23 cellular contexts compared by ENCODE assay signal in genomic region chr16:78385406-78385805, GRCh38.
"Had no signal": no experiment of that assay in that cellular context is flagged by ENCODE, and none has a peak within 500 bp of the region (broad histone marks: within the 10 kb centered on the region; RNA-seq: fewer than 3 reads in every experiment).

No MANE protein-coding gene starts in this region.

- ATAC-seq: activated T-helper 17 cell treated with anti-CD3 and anti-CD28 coated beads, Interleukin-2, amount 50 U/mL, for 72 hours; PC-3; T-cell had no signal

- H3K27ac ChIP-seq: SK-N-MC, VCaP had no signal

- DNase-seq: activated CD4-positive, alpha-beta memory T cell treated with anti-CD3 and anti-CD28 coated beads for 36 hours; activated CD4-positive, alpha-beta T cell treated with anti-CD3 and anti-CD28 coated beads, Interleukin-2, amount 10 ng/mL, durations not matched to agents 7 days and 5 days; activated CD4-positive, CD25-positive, alpha-beta regulatory T cell; activated CD8-positive, alpha-beta memory T cell treated with anti-CD3 and anti-CD28 coated beads for 24 hours; activated gamma-delta T cell; activated naive CD4-positive, alpha-beta T cell treated with anti-CD3 and anti-CD28 coated beads for 36 hours; activated T-cell treated with anti-CD3 and anti-CD28 coated beads, Interleukin-2, amount 50 U/mL, for 48 hours; Karpas-422; NCI-H1105 treated with DMSO at 0.1 percent for 48 hours; NCI-H146; NCI-H187 treated with DMSO at 0.1 percent for 48 hours; NCI-H2081 treated with DMSO at 0.1 percent for 48 hours; NCI-H2171 treated with DMSO at 0.1 percent for 48 hours; NCI-H226; NCI-H526; NCI-H774; NK-92 treated with Interleukin-12 subunit alpha and Interleukin-12 subunit beta, amount 100 ng/mL, for 24 hours; PC-3; T-cell; T-helper 2 cell had no signal

- H3K4me3 ChIP-seq: SK-N-MC had no signal
